8 cellular contexts compared by ENCODE assay signal in genomic region chr2:202104286-202104870, GRCh38. TPM values are rescaled to one million over a fixed set of nuclear protein-coding genes. Genes with fewer than 3 reads are reported as not detected.
DNase-seq lines count a peak whose midpoint lies in the region; ATAC-seq and TF ChIP-seq lines count a peak whose summit lies in the region.

No MANE protein-coding gene starts in this region.

- no peaks in the 10 kb centered on the region for H3K4me1 Mint-ChIP-seq in Caco-2 (ENCODE audit: low read depth, unreplicated experiment)

- no peaks in the 10 kb centered on the region for H3K4me1 ChIP-seq in Caco-2
- no peaks in the 10 kb centered on the region for H3K4me1 ChIP-seq in colonic mucosa
- no peaks in the 10 kb centered on the region for H3K4me1 ChIP-seq in trophoblast cell (ENCODE audit: control insufficient read depth in 1 of 2, insufficient read depth in 2 of 2, low read length in 2 of 2)

- POLR2A ChIA-PET in Caco-2 (lab: Charles Lee), result interaction anchor here (0.8 kb wide), 1 partner anchor 456 kb away, joined by 15 read pairs; no protein-coding TSS in a partner anchor

- H3K9me3 ChIP-seq in Caco-2 (no peaks in the 10 kb centered on the region), colonic mucosa (no peaks in the 10 kb centered on the region), trophoblast cell (ENCODE audit: insufficient read depth, low read depth, low read length) (no peaks in the 10 kb centered on the region)

- no peak overlapping the region for H3K4me3 ChIP-seq in Caco-2 (ENCODE audit: low read depth, low read length)
- no peak overlapping the region for H3K4me3 ChIP-seq in colonic mucosa
- no peak overlapping the region for H3K4me3 ChIP-seq in trophoblast cell (ENCODE audit: low read depth, low read length)

- H2BK120ac ChIP-seq in trophoblast cell (ENCODE audit: insufficient read depth, low read length, poor library complexity), result no peak overlapping the region

- H3K36me3 ChIP-seq in Caco-2 (ENCODE audit: control insufficient read depth, insufficient read depth, low read length), result no peaks in the 10 kb centered on the region
- no peaks in the 10 kb centered on the region for H3K36me3 ChIP-seq in colonic mucosa
- H3K36me3 ChIP-seq in trophoblast cell (ENCODE audit: control insufficient read depth in 1 of 2, insufficient read depth in 2 of 2, low read length in 2 of 2), result no peaks in the 10 kb centered on the region

- no peak overlapping the region for H3K4me3 Mint-ChIP-seq in Caco-2 (ENCODE audit: unreplicated experiment)

- H3K27ac ChIP-seq in colonic mucosa, result no peak overlapping the region
- no peak overlapping the region for H3K27ac ChIP-seq in trophoblast cell (ENCODE audit: low read depth, low read length)

- no peak overlapping the region for H4K91ac ChIP-seq in trophoblast cell (ENCODE audit: low read depth, low read length)

- no TSS peak for BruUV-seq in Caco-2 (replicated peaks; lab: Mats Ljungman, UMichigan)

- peak; percentile 78 to 85 for DNase-seq in Caco-2
- peak; percentile 75 for DNase-seq in HCEC 1CT
- DNase-seq in RKO (ENCODE audit: low spot score), result peak; percentile 59
- peak; percentile 43 for DNase-seq in colonic mucosa
- DNase-seq in trophoblast cell, result peak; percentile 57 to 79
- DNase-seq in T-helper 9 cell, result no peak
- DNase-seq in NCI-H1092 treated with DMSO at 0.1 percent for 48 hours (lab: John Stamatoyannopoulos, UW), result no peak

- H3K79me1 ChIP-seq in trophoblast cell (ENCODE audit: low read length), result no peaks in the 10 kb centered on the region

- H3K27me3 Mint-ChIP-seq in Caco-2 (ENCODE audit: insufficient read depth, unreplicated experiment), result no peaks in the 10 kb centered on the region

- CTCF ChIA-PET in Caco-2 (lab: Charles Lee), result no interaction called here

- H4K8ac ChIP-seq in trophoblast cell (ENCODE audit: low read depth, low read length), result no peak overlapping the region

- intact Hi-C loops in Caco-2 (cut with micrococcal nuclease; ENCODE audit: unreplicated experiment), result loop anchor here (1.0 to 2.0 kb wide), 4 partner anchors 31 to 244 kb away; no protein-coding TSS in a partner anchor
- intact Hi-C loops in colonic mucosa (cut with DNase I), result loop anchor here (10.0 kb wide), 1 partner anchor 70 kb away; no protein-coding TSS in a partner anchor

- H3K4ac ChIP-seq in trophoblast cell (ENCODE audit: low read depth, low read length), result no peak overlapping the region

- H2BK5ac ChIP-seq in trophoblast cell (ENCODE audit: low read depth, low read length, poor library complexity), result no peak overlapping the region

- H3K36me3 Mint-ChIP-seq in Caco-2 (ENCODE audit: insufficient read depth, unreplicated experiment), result no peaks in the 10 kb centered on the region

- no peak overlapping the region for H3K9ac ChIP-seq in colonic mucosa (ENCODE audit: low read depth in 2 of 2, low read length in 2 of 2)
- no peak overlapping the region for H3K9ac ChIP-seq in trophoblast cell (ENCODE audit: low read length)

- no CpG with 5 or more reads among the region's 2 CpGs for WGBS in trophoblast cell (ENCODE audit: extremely low coverage, insufficient coverage, insufficient read length)

- no peak overlapping the region for H3K4me2 ChIP-seq in trophoblast cell (ENCODE audit: low read length)

- no peak overlapping the region for H2AK5ac ChIP-seq in trophoblast cell (ENCODE audit: low read length)

- peak overlapping the region; percentile 27 for H3K27ac Mint-ChIP-seq in Caco-2 (ENCODE audit: unreplicated experiment)

- H3K23ac ChIP-seq in trophoblast cell (ENCODE audit: low read length), result no peak overlapping the region

- no peaks in the 10 kb centered on the region for H3K9me3 Mint-ChIP-seq in Caco-2 (ENCODE audit: unreplicated experiment)

- ATAC-seq in GM19328 (IDR thresholded peaks at IDR 0.05; ENCODE audit: unreplicated experiment), result no peak

- no peak overlapping the region for H3K18ac ChIP-seq in trophoblast cell (ENCODE audit: low read length)

- no peak overlapping the region for H2AFZ ChIP-seq in trophoblast cell (ENCODE audit: insufficient read depth, low read length, poor library complexity)

- H3K27me3 ChIP-seq in Caco-2 (replicated peaks; ENCODE audit: control insufficient read depth, insufficient read depth, low read length) (no peaks in the 10 kb centered on the region), colonic mucosa (no peaks in the 10 kb centered on the region), trophoblast cell (ENCODE audit: insufficient read depth, low read length) (no peaks in the 10 kb centered on the region)

- TF ChIP-seq CTCF in Caco-2 (IDR thresholded peaks at IDR 0.05; ENCODE audit: insufficient read depth in 1 of 2, low read depth in 1 of 2, low read length in 1 of 2, severe bottlenecking in 1 of 2, unreplicated experiment in 1 of 2) (peak; percentile 77 to 81), colonic mucosa (IDR thresholded peaks at IDR 0.05) (peak; percentile 45)

- no peaks in the 10 kb centered on the region for H3K79me2 ChIP-seq in trophoblast cell (ENCODE audit: control insufficient read depth, insufficient read depth, low read length, poor library complexity)

- H4K12ac ChIP-seq in trophoblast cell (ENCODE audit: low read depth, low read length), result no peak overlapping the region

- H2BK12ac ChIP-seq in trophoblast cell (ENCODE audit: low read length), result no peak overlapping the region

- no peak overlapping the region for H3K14ac ChIP-seq in trophoblast cell (ENCODE audit: low read length)

RNA-seq across cellular contexts. Expression of gene KIAA2012, which starts 31.3 kb away (rescaled TPM):
- total RNA-seq in Caco-2 (2022) (0.27 and 0.37 TPM in 2 replicates), colonic mucosa (not detected)
- polyA plus RNA-seq in trophoblast cell (2013), result not detected in 2 replicates

Comparison
In these comparisons a context has a peak if more than half of its experiments do, and no peak if none do; other contexts are left out.
1. DNase-seq: peak in Caco-2 (2 of 2), HCEC 1CT (single experiment), RKO (single experiment), colonic mucosa (single experiment) and trophoblast cell (2 of 2); none in T-helper 9 cell (single experiment) and NCI-H1092 treated with DMSO at 0.1 percent for 48 hours (single experiment).